Comparison of ENCODE assay signal across 18 cellular contexts in the genomic region with DNA sequence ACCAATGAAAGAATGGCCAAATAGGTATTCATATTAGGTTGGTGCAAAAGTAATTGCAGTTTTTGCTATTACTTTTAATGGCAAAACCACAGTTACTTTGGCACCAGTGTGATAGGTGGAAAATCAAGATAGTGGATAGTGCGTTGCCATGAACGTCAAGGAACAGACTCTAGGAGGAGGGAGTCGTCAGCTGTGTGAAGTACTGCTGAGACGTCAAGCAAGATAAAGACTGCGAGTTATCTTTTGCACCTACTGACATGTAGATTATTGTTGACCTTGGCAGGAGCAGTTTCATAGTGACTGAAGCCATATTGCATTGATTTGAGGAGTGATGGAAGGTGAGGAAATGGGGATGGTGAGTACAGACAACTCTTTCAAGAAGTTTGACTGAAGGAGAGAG. TPM values are rescaled to one million over a fixed set of nuclear protein-coding genes. Genes with fewer than 3 reads are reported as not detected.
DNase-seq lines count a peak whose midpoint lies in the region; ATAC-seq, FAIRE-seq and TF ChIP-seq lines count a peak whose summit lies in the region.
"Had no signal": no experiment of that assay in that cellular context is flagged by ENCODE, and none has a peak within 500 bp of the region (broad histone marks: within the 10 kb centered on the region; RNA-seq: fewer than 3 reads in every experiment).

No MANE protein-coding gene starts in this region.

- H3K4me1 ChIP-seq in left ventricle myocardium inferior, result peaks cover 41% of the 10 kb centered on the region
- H3K4me1 ChIP-seq in tibial artery, result peaks cover 0 to 22% (median 1%) of the 10 kb centered on the region in 4 donors

- ATAC-seq in left cardiac atrium, result peak; percentile 38 to 86

- H3K36me3 ChIP-seq in left ventricle myocardium inferior (no peaks in the 10 kb centered on the region), tibial artery (peaks cover 0 to 12% (median 2%) of the 10 kb centered on the region in 3 donors)

- H3K9me3 ChIP-seq in left ventricle myocardium inferior (replicated peaks) (no peaks in the 10 kb centered on the region), tibial artery (no peaks in the 10 kb centered on the region)
- H3K9me3 ChIP-seq: BE2C had no signal

- peak overlapping the region; percentile 30 for H3K27ac Mint-ChIP-seq in endothelial cell (ENCODE audit: unreplicated experiment)

- H3K27me3 Mint-ChIP-seq in endothelial cell (ENCODE audit: unreplicated experiment), result no peaks in the 10 kb centered on the region
- H3K27me3 Mint-ChIP-seq: CD8-positive, alpha-beta memory T cell had no signal

- H3K4me1 Mint-ChIP-seq in endothelial cell (ENCODE audit: unreplicated experiment), result peaks cover 9% of the 10 kb centered on the region

- intact Hi-C loops in left cardiac atrium (cut with DNase I), result no loop called here
- intact Hi-C loops in left ventricle myocardium inferior (cut with micrococcal nuclease), result no loop called here
- intact Hi-C loops in tibial artery (cut with DNase I; ENCODE audit: low total_unique reads), result no loop called here

- peaks cover 3% of the 10 kb centered on the region for H3K36me3 Mint-ChIP-seq in endothelial cell (ENCODE audit: low read depth, unreplicated experiment)

- no peaks in the 10 kb centered on the region for H3K9me3 Mint-ChIP-seq in endothelial cell (ENCODE audit: unreplicated experiment)
- H3K9me3 Mint-ChIP-seq: CD8-positive, alpha-beta memory T cell had no signal

- H3K27ac ChIP-seq in left ventricle myocardium inferior (replicated peaks) (no peak overlapping the region), tibial artery (no peak overlapping the region)

- no peak overlapping the region for H3K4me3 ChIP-seq in left ventricle myocardium inferior
- no peak overlapping the region for H3K4me3 ChIP-seq in tibial artery

- TF ChIP-seq CTCF in left ventricle myocardium inferior (IDR thresholded peaks at IDR 0.05; ENCODE audit: borderline replicate concordance), result no peak
- no peak for TF ChIP-seq CTCF in endothelial cell (IDR thresholded peaks at IDR 0.05; ENCODE audit: unreplicated experiment)
- TF ChIP-seq CTCF in tibial artery (IDR thresholded peaks at IDR 0.05), result no peak

- H3K27me3 ChIP-seq in left ventricle myocardium inferior (ENCODE audit: low read depth), result no peaks in the 10 kb centered on the region
- H3K27me3 ChIP-seq in tibial artery, result no peaks in the 10 kb centered on the region
- H3K27me3 ChIP-seq: BE2C had no signal

- H3K4me3 Mint-ChIP-seq in endothelial cell (ENCODE audit: unreplicated experiment), result no peak overlapping the region

- DNase-seq in left cardiac atrium, result no peak
- no peak for DNase-seq in left ventricle myocardium inferior
- peak in 44 of 76 experiments; percentile 1 to 70 (median 19) for DNase-seq in HUDEP-2 (lab: John Stamatoyannopoulos, UW; ENCODE audit: unreplicated experiment in 76 of 76)
- DNase-seq in endothelial cell (ENCODE audit: low spot score), result no peak
- no peak for DNase-seq in SKM-1 treated with dmso at 0.1 percent for 144 hours (lab: John Stamatoyannopoulos, UW; ENCODE audit: unreplicated experiment)
- no peak for DNase-seq in tibial artery
- DNase-seq in frontal cortex (ENCODE audit: low spot score in 2 of 2), result no peak
- DNase-seq: BE2C; CD8-positive, alpha-beta memory T cell; DMS79; NCI-H1417 treated with DMSO at 0.1 percent for 48 hours; NCI-H1930; NCI-H2171; NCI-H446 treated with DMSO at 0.1 percent for 48 hours; NCI-H748 treated with DMSO at 0.1 percent for 48 hours; OCI-M1; SHP77 treated with DMSO at 0.1 percent for 48 hours had no signal

- no peak for FAIRE-seq in frontal cortex (lab: Jason Lieb, UNC)
- FAIRE-seq: D721Med had no signal

RNA-seq across cellular contexts. Expression of a gene that starts 8.3 kb away (rescaled TPM):
- 10 to 100 TPM; 28.3 to 31.5 TPM for total RNA-seq in left cardiac atrium
- 28.1 TPM for total RNA-seq in left ventricle myocardium inferior
- total RNA-seq in endothelial cell (ENCODE audit: unreplicated experiment), result 74.9 TPM
- 62.0 TPM for total RNA-seq in frontal cortex

RNA-seq across cellular contexts. Expression of a gene that starts 58.5 kb away (rescaled TPM):
- total RNA-seq in left cardiac atrium (10 to 100 TPM; 29.6 to 37.9 TPM), left ventricle myocardium inferior (42.7 TPM), endothelial cell (ENCODE audit: unreplicated experiment) (35.7 TPM), frontal cortex (21.2 TPM)

RNA-seq across cellular contexts. Expression of a gene that starts 58.5 kb away (rescaled TPM):
- 10 to 100 TPM; 18.4 to 25.2 TPM for total RNA-seq in left cardiac atrium
- total RNA-seq in left ventricle myocardium inferior, result 23.7 TPM
- total RNA-seq in endothelial cell (ENCODE audit: unreplicated experiment), result 41.6 TPM
- total RNA-seq in frontal cortex, result 39.5 TPM

Comparison
In these comparisons a context has a peak if more than half of its experiments do, and no peak if none do; other contexts are left out.
1. DNase-seq: peak in HUDEP-2 (44 of 76); none in left cardiac atrium (single experiment), left ventricle myocardium inferior (single experiment), endothelial cell (single experiment), SKM-1 treated with dmso at 0.1 percent for 144 hours (single experiment), tibial artery (0 of 2) and frontal cortex (0 of 2).